11 cellular contexts compared by ENCODE assay signal in the genomic region with DNA sequence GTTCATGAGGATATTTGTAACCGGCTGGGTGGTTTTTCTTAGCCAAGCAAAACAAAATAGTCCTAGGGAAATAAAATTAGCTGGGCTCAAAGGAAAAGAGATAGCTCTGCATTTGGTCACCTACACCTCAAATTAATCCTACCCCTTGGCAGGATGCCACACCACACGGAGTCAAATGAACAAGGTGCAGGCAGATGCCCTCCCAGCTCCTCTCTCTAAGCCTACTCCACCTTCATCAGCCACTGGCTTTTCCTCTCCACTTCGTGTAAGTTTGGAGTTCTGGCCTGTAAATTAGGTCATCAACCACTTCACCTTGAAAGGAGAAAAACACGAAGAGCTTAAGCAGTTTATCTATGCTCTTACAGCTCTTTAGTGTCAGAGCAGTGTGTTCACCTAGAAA. TPM values are rescaled to one million over a fixed set of nuclear protein-coding genes. Genes with fewer than 3 reads are reported as not detected.
DNase-seq lines count a peak whose midpoint lies in the region; ATAC-seq, FAIRE-seq and TF ChIP-seq lines count a peak whose summit lies in the region.
"Had no signal": no experiment of that assay in that cellular context is flagged by ENCODE, and none has a peak within 500 bp of the region (broad histone marks: within the 10 kb centered on the region; RNA-seq: fewer than 3 reads in every experiment).

No MANE protein-coding gene starts in this region.

- CTCF ChIA-PET in activated CD8-positive, alpha-beta memory T cell treated with anti-CD3 and anti-CD28 coated beads, Interleukin-2, amount 10 ng/mL, durations not matched to agents 7 days and 5 days (lab: Charles Lee), result no interaction called here

- no peak for DNase-seq in activated CD8-positive, alpha-beta memory T cell treated with anti-CD3 and anti-CD28 coated beads, Interleukin-2, amount 10 ng/mL, durations not matched to agents 7 days and 5 days
- DNase-seq in activated CD8-positive, alpha-beta memory T cell treated with anti-CD3 and anti-CD28 coated beads, Interleukin-2, amount 50 U/mL, for 4 hours, result no peak
- DNase-seq in NCI-H524 (lab: John Stamatoyannopoulos, UW) (peak; percentile 81 to 92), fibroblast of the aortic adventitia (ENCODE audit: low read depth) (no peak), smooth muscle cell (lab: John Stamatoyannopoulos, UW; ENCODE audit: unreplicated experiment) (no peak), pancreas (no peak)
- DNase-seq: NCI-H226 had no signal

- H3K9ac ChIP-seq in smooth muscle cell (ENCODE audit: low read depth), result no peak overlapping the region

- peaks cover 60% of the 10 kb centered on the region for H3K27me3 Mint-ChIP-seq in activated CD8-positive, alpha-beta memory T cell treated with anti-CD3 and anti-CD28 coated beads, Interleukin-2, amount 10 ng/mL, durations not matched to agents 7 days and 5 days

- H3K27ac ChIP-seq in smooth muscle cell (ENCODE audit: low read depth), result no peak overlapping the region
- no peak overlapping the region for H3K27ac ChIP-seq in pancreas
- H3K27ac ChIP-seq: C4-2B had no signal

- no peaks in the 10 kb centered on the region for H3F3A ChIP-seq in smooth muscle cell (ENCODE audit: low read depth)

- H3K36me3 Mint-ChIP-seq in activated CD8-positive, alpha-beta memory T cell treated with anti-CD3 and anti-CD28 coated beads, Interleukin-2, amount 10 ng/mL, durations not matched to agents 7 days and 5 days, result peaks cover 5% of the 10 kb centered on the region

- no peaks in the 10 kb centered on the region for H4K20me1 ChIP-seq in smooth muscle cell (ENCODE audit: low read depth)

- H3K4me3 Mint-ChIP-seq in activated CD8-positive, alpha-beta memory T cell treated with anti-CD3 and anti-CD28 coated beads, Interleukin-2, amount 10 ng/mL, durations not matched to agents 7 days and 5 days, result peak overlapping the region; percentile 59

- no peaks in the 10 kb centered on the region for H3K79me2 ChIP-seq in smooth muscle cell (ENCODE audit: low read depth)

- whole genome bisulfite sequencing in smooth muscle cell (ENCODE audit: low lambda C conversion rate), result 44% methylated on average over 4 of the region's 4 CpGs
- 38 to 40% methylated on average over 4 of the region's 4 CpGs for WGBS in pancreas, 2 donors

- no peak for ATAC-seq in activated CD8-positive, alpha-beta memory T cell treated with anti-CD3 and anti-CD28 coated beads, Interleukin-2, amount 10 ng/mL, durations not matched to agents 7 days and 5 days
- ATAC-seq in HG03196 (IDR thresholded peaks at IDR 0.05; ENCODE audit: unreplicated experiment), result no peak
- no peak for ATAC-seq in pancreas
- no peak for ATAC-seq in GM19467 (IDR thresholded peaks at IDR 0.05; ENCODE audit: unreplicated experiment)

- H3K9me3 Mint-ChIP-seq in activated CD8-positive, alpha-beta memory T cell treated with anti-CD3 and anti-CD28 coated beads, Interleukin-2, amount 10 ng/mL, durations not matched to agents 7 days and 5 days (ENCODE audit: low read depth), result no peaks in the 10 kb centered on the region

- H3K27me3 ChIP-seq in smooth muscle cell (ENCODE audit: low read depth) (peaks cover 54% of the 10 kb centered on the region), pancreas (no peaks in the 10 kb centered on the region)

- H3K9me3 ChIP-seq in smooth muscle cell (replicated peaks; ENCODE audit: low read depth), result no peaks in the 10 kb centered on the region
- no peaks in the 10 kb centered on the region for H3K9me3 ChIP-seq in pancreas

- TF ChIP-seq CTCF in fibroblast of the aortic adventitia (IDR thresholded peaks at IDR 0.05; ENCODE audit: insufficient read depth, low read length) (no peak), smooth muscle cell (IDR thresholded peaks at IDR 0.05; ENCODE audit: borderline replicate concordance, insufficient read depth, poor library complexity, severe bottlenecking) (no peak), pancreas (IDR thresholded peaks at IDR 0.05) (no peak)

- no peak overlapping the region for H3K4me2 ChIP-seq in smooth muscle cell

- intact Hi-C loops in pancreas (cut with DNase I), result no loop called here

- peaks cover 17% of the 10 kb centered on the region for H3K4me1 Mint-ChIP-seq in activated CD8-positive, alpha-beta memory T cell treated with anti-CD3 and anti-CD28 coated beads, Interleukin-2, amount 10 ng/mL, durations not matched to agents 7 days and 5 days

- H3K4me3 ChIP-seq in fibroblast of the aortic adventitia (ENCODE audit: low read depth, low read length) (peak overlapping the region; percentile 72), smooth muscle cell (peak overlapping the region; percentile 67), pancreas (no peak overlapping the region)

- no peak for FAIRE-seq in pancreas (lab: Jason Lieb, UNC)
- FAIRE-seq: endothelial cell of umbilical vein had no signal

- H3K4me1 ChIP-seq in smooth muscle cell (ENCODE audit: low read depth) (no peaks in the 10 kb centered on the region), pancreas (peaks cover 0 to 6% (median 0%) of the 10 kb centered on the region in 3 donors)

- no peak overlapping the region for H2AFZ ChIP-seq in smooth muscle cell (ENCODE audit: low read depth)

- no peaks in the 10 kb centered on the region for H3K36me3 ChIP-seq in smooth muscle cell (ENCODE audit: low read depth)
- H3K36me3 ChIP-seq in pancreas, result no peaks in the 10 kb centered on the region

- H3K27ac Mint-ChIP-seq in activated CD8-positive, alpha-beta memory T cell treated with anti-CD3 and anti-CD28 coated beads, Interleukin-2, amount 10 ng/mL, durations not matched to agents 7 days and 5 days, result no peak overlapping the region

RNA-seq across cellular contexts. Expression of gene DDIT4L, which starts 1.4 kb away (rescaled TPM):
- under 1 TPM; 0.21 to 0.58 TPM for total RNA-seq in activated CD8-positive, alpha-beta memory T cell treated with anti-CD3 and anti-CD28 coated beads, Interleukin-2, amount 10 ng/mL, durations not matched to agents 7 days and 5 days
- 10.8 and 17.7 TPM in 2 replicates for total RNA-seq in fibroblast of the aortic adventitia (ENCODE audit: low replicate concordance)
- 0.31 and 0.40 TPM in 2 replicates for total RNA-seq in smooth muscle cell
- polyA plus RNA-seq in smooth muscle cell, result 0.34 TPM in 1 of 2 replicates, not detected in the other
- under 1 TPM; 0.08 to 0.43 (median 0.23) TPM for total RNA-seq in pancreas
- polyA plus RNA-seq in pancreas, result under 1 TPM in 1 of 2 donors, not detected in 1; 0.14 TPM

Comparison
In these comparisons a context has a peak if more than half of its experiments do, and no peak if none do; other contexts are left out.
1. DNase-seq: peak in NCI-H524 (2 of 2); none in activated CD8-positive, alpha-beta memory T cell treated with anti-CD3 and anti-CD28 coated beads, Interleukin-2, amount 10 ng/mL, durations not matched to agents 7 days and 5 days (single experiment), activated CD8-positive, alpha-beta memory T cell treated with anti-CD3 and anti-CD28 coated beads, Interleukin-2, amount 50 U/mL, for 4 hours (single experiment), fibroblast of the aortic adventitia (single experiment), smooth muscle cell (single experiment) and pancreas (0 of 6).
2. H3K4me3 ChIP-seq: peak in fibroblast of the aortic adventitia (single experiment) and smooth muscle cell (single experiment); none in pancreas (0 of 4).